ENCODE assay signal across 1 cellular context in genomic region chr15:68098465-68098864, GRCh38.
TF ChIP-seq lines count a peak whose summit lies in the region.

No MANE protein-coding gene starts in this region.

TF ChIP-seq in GM23338, 12 proteins besides CTCF, POLR2A, EP300 and RAD21 (continued from another document):
- TF ChIP-seq ZNF462 (CRISPR knock-in tag; IDR thresholded peaks at IDR 0.05) = no peak
- TF ChIP-seq ETS1 (IDR thresholded peaks at IDR 0.05) = no peak
- no peak for TF ChIP-seq NANOG (IDR thresholded peaks at IDR 0.05; ENCODE audit: borderline replicate concordance)
- TF ChIP-seq STAT1 (IDR thresholded peaks at IDR 0.05; ENCODE audit: unreplicated experiment) = no peak
- TF ChIP-seq JUNB (IDR thresholded peaks at IDR 0.05; ENCODE audit: unreplicated experiment) = no peak
